29 cellular contexts compared by ENCODE assay signal in genomic region chr3:118108769-118109168, GRCh38.
"Had no signal": no experiment of that assay in that cellular context is flagged by ENCODE, and none has a peak within 500 bp of the region (broad histone marks: within the 10 kb centered on the region; RNA-seq: fewer than 3 reads in every experiment).

No MANE protein-coding gene starts in this region.

- H3K4me1 Mint-ChIP-seq: activated CD4-positive, alpha-beta memory T cell treated with anti-CD3 and anti-CD28 coated beads, Interleukin-2, amount 10 ng/mL, durations not matched to agents 7 days and 5 days; activated CD4-positive, alpha-beta T cell treated with anti-CD3 and anti-CD28 coated beads, Interleukin-2, amount 10 ng/mL, durations not matched to agents 7 days and 5 days; activated naive CD4-positive, alpha-beta T cell treated with anti-CD3 and anti-CD28 coated beads, Interleukin-2, amount 50 U/mL, for 24 hours; activated naive CD8-positive, alpha-beta T cell treated with anti-CD3 and anti-CD28 coated beads, Interleukin-2, amount 50 U/mL, for 24 hours; activated T-helper 17 cell treated with anti-CD3 and anti-CD28 coated beads, Interleukin-2, amount 50 U/mL, for 72 hours; immature natural killer cell; naive thymus-derived CD4-positive, alpha-beta T cell; T-helper 17 cell had no signal

- H3K4me1 ChIP-seq: heart left ventricle, sigmoid colon, testis, transverse colon had no signal

- H3K27me3 Mint-ChIP-seq: activated CD4-positive, alpha-beta memory T cell treated with anti-CD3 and anti-CD28 coated beads, Interleukin-2, amount 10 ng/mL, durations not matched to agents 7 days and 5 days; activated CD4-positive, alpha-beta T cell treated with anti-CD3 and anti-CD28 coated beads, Interleukin-2, amount 10 ng/mL, durations not matched to agents 7 days and 5 days; activated naive CD4-positive, alpha-beta T cell treated with anti-CD3 and anti-CD28 coated beads, Interleukin-2, amount 50 U/mL, for 24 hours; activated naive CD8-positive, alpha-beta T cell treated with anti-CD3 and anti-CD28 coated beads, Interleukin-2, amount 50 U/mL, for 24 hours; activated T-helper 17 cell treated with anti-CD3 and anti-CD28 coated beads, Interleukin-2, amount 50 U/mL, for 72 hours; naive thymus-derived CD4-positive, alpha-beta T cell; progenitor cell of endocrine pancreas; T-helper 17 cell had no signal

- H3K36me3 ChIP-seq: heart left ventricle, ovary, sigmoid colon, transverse colon had no signal

- H3K27me3 ChIP-seq: heart left ventricle, ovary, sigmoid colon, testis, transverse colon had no signal

- H3K9me3 ChIP-seq: heart left ventricle, ovary, sigmoid colon, testis, transverse colon had no signal

- H3K4me3 ChIP-seq: heart left ventricle, ovary, sigmoid colon, testis, transverse colon had no signal

- H3K9me3 Mint-ChIP-seq: activated CD4-positive, alpha-beta T cell treated with anti-CD3 and anti-CD28 coated beads, Interleukin-2, amount 10 ng/mL, durations not matched to agents 7 days and 5 days; activated naive CD4-positive, alpha-beta T cell treated with anti-CD3 and anti-CD28 coated beads, Interleukin-2, amount 50 U/mL, for 24 hours had no signal

- H3K36me3 Mint-ChIP-seq: activated naive CD4-positive, alpha-beta T cell treated with anti-CD3 and anti-CD28 coated beads, Interleukin-2, amount 50 U/mL, for 24 hours; immature natural killer cell; naive thymus-derived CD4-positive, alpha-beta T cell; WTC11 had no signal

- H3K27ac Mint-ChIP-seq: activated CD4-positive, alpha-beta memory T cell treated with anti-CD3 and anti-CD28 coated beads, Interleukin-2, amount 10 ng/mL, durations not matched to agents 7 days and 5 days; activated CD4-positive, alpha-beta T cell treated with anti-CD3 and anti-CD28 coated beads, Interleukin-2, amount 10 ng/mL, durations not matched to agents 7 days and 5 days; activated naive CD4-positive, alpha-beta T cell treated with anti-CD3 and anti-CD28 coated beads, Interleukin-2, amount 50 U/mL, for 24 hours; activated naive CD8-positive, alpha-beta T cell treated with anti-CD3 and anti-CD28 coated beads, Interleukin-2, amount 50 U/mL, for 24 hours; activated T-helper 17 cell treated with anti-CD3 and anti-CD28 coated beads, Interleukin-2, amount 50 U/mL, for 72 hours; immature natural killer cell; naive thymus-derived CD4-positive, alpha-beta T cell; progenitor cell of endocrine pancreas; T-helper 17 cell; WTC11 had no signal

- ATAC-seq: activated naive CD8-positive, alpha-beta T cell treated with anti-CD3 and anti-CD28 coated beads, Interleukin-2, amount 50 U/mL, for 24 hours; activated T-cell treated with anti-CD3 and anti-CD28 coated beads, Interleukin-2, amount 50 U/mL, for 4 hours; activated T-helper 17 cell treated with anti-CD3 and anti-CD28 coated beads, Interleukin-2, amount 50 U/mL, for 72 hours; heart left ventricle; left colon; naive thymus-derived CD4-positive, alpha-beta T cell; stimulated activated naive CD8-positive, alpha-beta T cell treated with anti-CD3 and anti-CD28 coated beads, Interleukin-15, Interleukin-2, amounts not matched to agents 100 U/mL and 50 U/mL, for 24 hours; T-helper 17 cell; WTC11 had no signal

- DNase-seq: activated CD4-positive, alpha-beta memory T cell treated with anti-CD3 and anti-CD28 coated beads, Interleukin-2, amount 10 ng/mL, durations not matched to agents 7 days and 5 days; activated CD4-positive, alpha-beta T cell treated with anti-CD3 and anti-CD28 coated beads for 1 hour; activated CD4-positive, alpha-beta T cell treated with anti-CD3 and anti-CD28 coated beads, Interleukin-2, amount 10 ng/mL, durations not matched to agents 7 days and 5 days; activated CD8-positive, alpha-beta memory T cell treated with anti-CD3 and anti-CD28 coated beads, Interleukin-2, amount 50 U/mL, for 48 hours; activated naive CD8-positive, alpha-beta T cell treated with anti-CD3 and anti-CD28 coated beads, Interleukin-2, amount 50 U/mL, for 24 hours; activated T-cell treated with anti-CD3 and anti-CD28 coated beads, Interleukin-2, amount 50 U/mL, for 4 hours; effector memory CD4-positive, alpha-beta T cell; foreskin fibroblast; heart left ventricle; hypothalamus; immature natural killer cell; kidney; left colon; midbrain; naive thymus-derived CD4-positive, alpha-beta T cell; ovary; sigmoid colon; small intestine; stimulated activated CD4-positive, alpha-beta T cell treated with anti-CD3 and anti-CD28 coated beads, Interleukin-1b, Interleukin-23, amount 100 ng/mL, for 48 hours; stimulated activated CD4-positive, alpha-beta T cell treated with anti-CD3 and anti-CD28 coated beads, Interleukin-4, amount 100 ng/mL, for 4 hours; stimulated activated CD8-positive, alpha-beta memory T cell treated with anti-CD3 and anti-CD28 coated beads, Interleukin-4, amount 100 ng/mL, for 48 hours; stimulated activated naive CD8-positive, alpha-beta T cell treated with anti-CD3 and anti-CD28 coated beads, Interleukin-15, Interleukin-2, amounts not matched to agents 100 U/mL and 50 U/mL, for 24 hours; T-helper 17 cell; testis; transverse colon had no signal

- H3K4me3 Mint-ChIP-seq: activated CD4-positive, alpha-beta memory T cell treated with anti-CD3 and anti-CD28 coated beads, Interleukin-2, amount 10 ng/mL, durations not matched to agents 7 days and 5 days; activated CD4-positive, alpha-beta T cell treated with anti-CD3 and anti-CD28 coated beads, Interleukin-2, amount 10 ng/mL, durations not matched to agents 7 days and 5 days; activated naive CD4-positive, alpha-beta T cell treated with anti-CD3 and anti-CD28 coated beads, Interleukin-2, amount 50 U/mL, for 24 hours; activated naive CD8-positive, alpha-beta T cell treated with anti-CD3 and anti-CD28 coated beads, Interleukin-2, amount 50 U/mL, for 24 hours; activated T-cell treated with anti-CD3 and anti-CD28 coated beads, Interleukin-2, amount 50 U/mL, for 4 hours; activated T-helper 17 cell treated with anti-CD3 and anti-CD28 coated beads, Interleukin-2, amount 50 U/mL, for 72 hours; immature natural killer cell; naive thymus-derived CD4-positive, alpha-beta T cell; T-helper 17 cell; WTC11 had no signal

- H3K27ac ChIP-seq: heart left ventricle, ovary, sigmoid colon, testis, transverse colon had no signal
